Comparison of ENCODE assay signal across 15 cellular contexts in the genomic region with DNA sequence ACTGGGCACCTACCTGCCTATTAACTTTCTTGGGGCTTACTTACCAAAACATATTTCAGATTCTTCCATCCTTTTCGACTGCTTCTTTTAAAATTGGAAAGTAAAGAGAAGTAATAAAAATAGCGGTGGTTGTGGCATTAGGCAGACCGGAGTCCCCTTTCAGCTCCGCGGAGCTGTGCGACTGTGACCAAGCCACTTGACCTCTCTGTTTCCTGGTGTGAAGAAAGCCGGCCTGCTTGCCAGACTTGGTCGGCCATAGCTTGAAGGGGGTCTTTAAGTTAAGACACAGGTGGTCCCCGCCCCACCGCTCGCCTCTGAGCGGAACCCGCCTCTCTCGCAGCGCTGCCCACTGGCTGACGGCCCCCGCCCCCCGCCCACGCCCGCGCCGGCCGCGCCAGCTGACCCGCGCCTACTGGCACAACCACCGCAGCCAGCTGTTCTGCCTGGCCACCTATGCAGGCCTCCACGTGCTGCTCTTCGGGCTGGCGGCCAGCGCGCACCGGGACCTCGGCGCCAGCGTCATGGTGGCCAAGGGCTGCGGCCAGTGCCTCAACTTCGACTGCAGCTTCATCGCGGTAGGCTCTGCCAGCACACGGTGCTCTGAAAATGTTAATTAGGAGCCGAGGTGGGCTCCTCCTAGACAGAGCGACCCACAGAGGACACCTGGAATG. TPM values are rescaled to one million over a fixed set of nuclear protein-coding genes. Genes with fewer than 3 reads are reported as not detected.
A peak's percentile ranks its signal among the peaks of the same experiment; 100 is the strongest.
DNase-seq lines count a peak whose midpoint lies in the region; ATAC-seq and TF ChIP-seq lines count a peak whose summit lies in the region.
"Had no signal": no experiment of that assay in that cellular context is flagged by ENCODE, and none has a peak within 500 bp of the region (broad histone marks: within the 10 kb centered on the region; RNA-seq: fewer than 3 reads in every experiment).

No MANE protein-coding gene starts in this region.

- H3K36me3 ChIP-seq in mesenchymal stem cell (ENCODE audit: control insufficient read depth in 1 of 2, insufficient read depth in 2 of 2, low read depth in 1 of 2, low read length in 2 of 2) = peaks cover 0 to 2% of the 10 kb centered on the region in 2 experiments

- H3K27me3 Mint-ChIP-seq in immature natural killer cell (ENCODE audit: low read depth in 3 of 3) (peaks cover 3 to 21% (median 6%) of the 10 kb centered on the region in 3 donors), WTC11 (ENCODE audit: low read depth) (peaks cover 26% of the 10 kb centered on the region)

- H3K4me3 Mint-ChIP-seq in immature natural killer cell = peak overlapping the region in 1 of 5 donors; percentile 42
- H3K4me3 Mint-ChIP-seq in WTC11 = no peak overlapping the region; the same call in 1 of the 2 replicates

- H4K8ac ChIP-seq in mesenchymal stem cell (ENCODE audit: low read length) = no peak overlapping the region

- H3K4me1 ChIP-seq in mesenchymal stem cell (ENCODE audit: control insufficient read depth, insufficient read depth, low read depth, low read length) = peaks cover 16% of the 10 kb centered on the region

- H2BK120ac ChIP-seq in mesenchymal stem cell (ENCODE audit: low read depth, low read length) = no peak overlapping the region

- peaks cover 4 to 6% of the 10 kb centered on the region in 2 donors for H3K4me1 Mint-ChIP-seq in immature natural killer cell
- peaks cover 3% of the 10 kb centered on the region; the same call in 1 of the 2 replicates for H3K4me1 Mint-ChIP-seq in WTC11

- H3K9me3 Mint-ChIP-seq in immature natural killer cell = no peaks in the 10 kb centered on the region
- no peaks in the 10 kb centered on the region for H3K9me3 Mint-ChIP-seq in WTC11

- DNase-seq in Daoy (ENCODE audit: low read depth) = peak; percentile 32
- DNase-seq in MV-4-11 (lab: John Stamatoyannopoulos, UW) = peak; percentile 33
- no peak for DNase-seq in mesenchymal stem cell
- no peak for DNase-seq in T1000 (lab: John Stamatoyannopoulos, UW)
- DNase-seq in immature natural killer cell = no peak
- DNase-seq in WTC11 (ENCODE audit: low spot score) = no peak
- DNase-seq: COR-L47, KBM-7, NCI-H1105 treated with DMSO at 0.1 percent for 48 hours, NCI-H1694 treated with DMSO at 0.1 percent for 48 hours, NCI-H2107, NCI-H774 had no signal

- TF ChIP-seq CTCF in 22Rv1 (IDR thresholded peaks at IDR 0.05) = no peak
- no peak for TF ChIP-seq CTCF in WTC11 (IDR thresholded peaks at IDR 0.05)

- 93% methylated on average over 43 of the region's 43 CpGs for WGBS in mesenchymal stem cell

- no peak overlapping the region for H3K27ac Mint-ChIP-seq in immature natural killer cell
- H3K27ac Mint-ChIP-seq in WTC11 = no peak overlapping the region

- no peak overlapping the region for H3K18ac ChIP-seq in mesenchymal stem cell (ENCODE audit: low read depth in 1 of 2, low read length in 2 of 2)

- no peak overlapping the region for H4K91ac ChIP-seq in mesenchymal stem cell (ENCODE audit: low read length)

- no peak overlapping the region for H2BK5ac ChIP-seq in mesenchymal stem cell (ENCODE audit: low read depth, low read length, poor library complexity, severe bottlenecking)

- H3K4me3 ChIP-seq in mesenchymal stem cell (ENCODE audit: insufficient read depth in 1 of 2, low read depth in 1 of 2, low read length in 2 of 2) = no peak overlapping the region

- no peaks in the 10 kb centered on the region for H3K79me1 ChIP-seq in mesenchymal stem cell (replicated peaks; ENCODE audit: low read length, poor library complexity, severe bottlenecking)

- no peaks in the 10 kb centered on the region for H3K36me3 Mint-ChIP-seq in immature natural killer cell
- H3K36me3 Mint-ChIP-seq in WTC11 = no peaks in the 10 kb centered on the region

- POLR2A ChIA-PET in WTC11 (lab: Charles Lee) = no interaction called here

- no peak overlapping the region for H3K9ac ChIP-seq in mesenchymal stem cell (ENCODE audit: low read length)

- H2BK15ac ChIP-seq in mesenchymal stem cell (ENCODE audit: low read depth, poor library complexity, severe bottlenecking) = no peak overlapping the region

- H3K27ac ChIP-seq in 22Rv1 (0 out of 2 replicates have a peak overlapping the region, but pooled peaks have one; percentile 10), mesenchymal stem cell (ENCODE audit: low read length, poor library complexity, severe bottlenecking) (no peak overlapping the region)
- H3K27ac ChIP-seq: RWPE1 had no signal

- H3K4me2 ChIP-seq in mesenchymal stem cell (ENCODE audit: low read length, poor library complexity, severe bottlenecking) = no peak overlapping the region

- CTCF ChIA-PET in WTC11 (lab: Charles Lee) = interaction anchor here (1.0 to 2.4 kb wide), 6 partner anchors 11 to 430 kb away, joined by 3 to 24 read pairs (median 4); no protein-coding TSS in a partner anchor

- ATAC-seq in WTC11 = no peak

- H2AK5ac ChIP-seq in mesenchymal stem cell (ENCODE audit: low read length, severe bottlenecking) = peak overlapping the region; percentile 29

- no peak overlapping the region for H3K14ac ChIP-seq in mesenchymal stem cell (ENCODE audit: low read length in 2 of 2)

- no peaks in the 10 kb centered on the region for H3K9me3 ChIP-seq in mesenchymal stem cell (ENCODE audit: control insufficient read depth, low read length)

- H3K27me3 ChIP-seq in mesenchymal stem cell (ENCODE audit: control insufficient read depth in 1 of 2, insufficient read depth in 1 of 2, low read length in 2 of 2) = peaks cover 0 to 21% of the 10 kb centered on the region in 2 experiments

- no peak overlapping the region for H3K4ac ChIP-seq in mesenchymal stem cell (ENCODE audit: low read depth in 1 of 2, low read length in 2 of 2)

- no peak overlapping the region for H2AFZ ChIP-seq in mesenchymal stem cell (ENCODE audit: low read depth, low read length)

- H2BK12ac ChIP-seq in mesenchymal stem cell (ENCODE audit: low read length in 2 of 2) = peak overlapping the region in 1 of 2 experiments; percentile 3

- H3K23ac ChIP-seq in mesenchymal stem cell (ENCODE audit: low read length in 2 of 2) = no peak overlapping the region

TF ChIP-seq in WTC11, 78 proteins besides CTCF, POLR2A, EP300 and RAD21:
- no peak for TF ChIP-seq MLX (CRISPR knock-in tag; IDR thresholded peaks at IDR 0.05)
- no peak for TF ChIP-seq ZNF532 (CRISPR knock-in tag; IDR thresholded peaks at IDR 0.05; ENCODE audit: borderline replicate concordance)

RNA-seq across cellular contexts. Expression of gene NOX5, which starts 18.3 kb away (rescaled TPM):
- total RNA-seq in Daoy (2014; rRNA removed; shearing (Covaris generic)) = not detected in 2 replicates
- 0.04 TPM for polyA plus RNA-seq in mesenchymal stem cell (2013, experiment 1 of 2)
- 0.03 TPM for polyA plus RNA-seq in mesenchymal stem cell (2013, experiment 2 of 2)
- 1 to 10 TPM in 1 of 3 donors, not detected in 2; 1.1 TPM for polyA plus RNA-seq in immature natural killer cell
- not detected in 3 replicates for total RNA-seq in WTC11 (2021)
- total RNA-seq: H4 had no signal

Comparison
In these comparisons a context has a peak if more than half of its experiments do, and no peak if none do; other contexts are left out.
1. DNase-seq: peak in Daoy (single experiment) and MV-4-11 (single experiment); none in mesenchymal stem cell (single experiment), T1000 (single experiment), immature natural killer cell (0 of 3) and WTC11 (single experiment).